In genomic region chr3:197458179-197458707, GRCh38 we compare ENCODE assay signal across 1 cellular context.
A peak's percentile ranks its signal among the peaks of the same experiment; 100 is the strongest.
TF ChIP-seq lines count a peak whose summit lies in the region.

No MANE protein-coding gene starts in this region.

TF ChIP-seq in HepG2, 621 proteins besides CTCF, POLR2A, EP300 and RAD21 (continued from another document and continues in another):
- TF ChIP-seq, protein P1, sequence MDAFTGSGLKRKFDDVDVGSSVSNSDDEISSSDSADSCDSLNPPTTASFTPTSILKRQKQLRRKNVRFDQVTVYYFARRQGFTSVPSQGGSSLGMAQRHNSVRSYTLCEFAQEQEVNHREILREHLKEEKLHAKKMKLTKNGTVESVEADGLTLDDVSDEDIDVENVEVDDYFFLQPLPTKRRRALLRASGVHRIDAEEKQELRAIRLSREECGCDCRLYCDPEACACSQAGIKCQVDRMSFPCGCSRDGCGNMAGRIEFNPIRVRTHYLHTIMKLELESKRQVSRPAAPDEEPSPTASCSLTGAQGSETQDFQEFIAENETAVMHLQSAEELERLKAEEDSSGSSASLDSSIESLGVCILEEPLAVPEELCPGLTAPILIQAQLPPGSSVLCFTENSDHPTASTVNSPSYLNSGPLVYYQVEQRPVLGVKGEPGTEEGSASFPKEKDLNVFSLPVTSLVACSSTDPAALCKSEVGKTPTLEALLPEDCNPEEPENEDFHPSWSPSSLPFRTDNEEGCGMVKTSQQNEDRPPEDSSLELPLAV (CRISPR knock-in tag; conservative IDR thresholded peaks at IDR 0.05; ENCODE audit: low read depth): no peak
- TF ChIP-seq, protein P2, sequence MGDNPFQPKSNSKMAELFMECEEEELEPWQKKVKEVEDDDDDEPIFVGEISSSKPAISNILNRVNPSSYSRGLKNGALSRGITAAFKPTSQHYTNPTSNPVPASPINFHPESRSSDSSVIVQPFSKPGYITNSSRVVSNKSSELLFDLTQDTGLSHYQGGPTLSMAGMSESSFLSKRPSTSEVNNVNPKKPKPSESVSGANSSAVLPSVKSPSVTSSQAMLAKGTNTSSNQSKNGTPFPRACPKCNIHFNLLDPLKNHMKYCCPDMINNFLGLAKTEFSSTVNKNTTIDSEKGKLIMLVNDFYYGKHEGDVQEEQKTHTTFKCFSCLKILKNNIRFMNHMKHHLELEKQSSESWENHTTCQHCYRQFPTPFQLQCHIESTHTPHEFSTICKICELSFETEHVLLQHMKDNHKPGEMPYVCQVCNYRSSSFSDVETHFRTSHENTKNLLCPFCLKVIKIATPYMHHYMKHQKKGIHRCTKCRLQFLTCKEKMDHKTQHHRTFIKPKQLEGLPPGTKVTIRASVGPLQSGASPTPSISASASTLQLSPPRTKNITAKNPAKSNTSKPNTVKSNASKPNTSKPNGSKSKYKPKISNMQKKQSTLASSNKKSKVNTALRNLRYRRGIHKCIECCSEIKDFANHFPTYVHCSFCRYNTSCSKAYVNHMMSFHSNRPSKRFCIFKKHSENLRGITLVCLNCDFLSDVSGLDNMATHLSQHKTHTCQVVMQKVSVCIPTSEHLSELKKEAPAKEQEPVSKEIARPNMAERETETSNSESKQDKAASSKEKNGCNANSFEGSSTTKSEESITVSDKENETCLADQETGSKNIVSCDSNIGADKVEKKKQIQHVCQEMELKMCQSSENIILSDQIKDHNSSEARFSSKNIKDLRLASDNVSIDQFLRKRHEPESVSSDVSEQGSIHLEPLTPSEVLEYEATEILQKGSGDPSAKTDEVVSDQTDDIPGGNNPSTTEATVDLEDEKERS (CRISPR knock-in tag; IDR thresholded peaks at IDR 0.05): no peak
- TF ChIP-seq JUNB (CRISPR knock-in tag; IDR thresholded peaks at IDR 0.05; ENCODE audit: borderline replicate concordance): no peak
- no peak for TF ChIP-seq ZNF160 (CRISPR knock-in tag; IDR thresholded peaks at IDR 0.05)
- no peak for TF ChIP-seq ZNF781 (CRISPR knock-in tag; IDR thresholded peaks at IDR 0.05; ENCODE audit: borderline replicate concordance, not compliant biosample characterization)
- TF ChIP-seq SMARCE1 (IDR thresholded peaks at IDR 0.05; ENCODE audit: borderline replicate concordance): no peak
- TF ChIP-seq TGIF2 (CRISPR knock-in tag; IDR thresholded peaks at IDR 0.05): no peak
- TF ChIP-seq EZH2 (conservative IDR thresholded peaks at IDR 0.05; ENCODE audit: low read depth, low read length): no peak
- peak; percentile 52; the same call in 1 of the 2 replicates for TF ChIP-seq HNRNPL (IDR thresholded peaks at IDR 0.05; ENCODE audit: low read depth, low read length)
- TF ChIP-seq, protein P3, sequence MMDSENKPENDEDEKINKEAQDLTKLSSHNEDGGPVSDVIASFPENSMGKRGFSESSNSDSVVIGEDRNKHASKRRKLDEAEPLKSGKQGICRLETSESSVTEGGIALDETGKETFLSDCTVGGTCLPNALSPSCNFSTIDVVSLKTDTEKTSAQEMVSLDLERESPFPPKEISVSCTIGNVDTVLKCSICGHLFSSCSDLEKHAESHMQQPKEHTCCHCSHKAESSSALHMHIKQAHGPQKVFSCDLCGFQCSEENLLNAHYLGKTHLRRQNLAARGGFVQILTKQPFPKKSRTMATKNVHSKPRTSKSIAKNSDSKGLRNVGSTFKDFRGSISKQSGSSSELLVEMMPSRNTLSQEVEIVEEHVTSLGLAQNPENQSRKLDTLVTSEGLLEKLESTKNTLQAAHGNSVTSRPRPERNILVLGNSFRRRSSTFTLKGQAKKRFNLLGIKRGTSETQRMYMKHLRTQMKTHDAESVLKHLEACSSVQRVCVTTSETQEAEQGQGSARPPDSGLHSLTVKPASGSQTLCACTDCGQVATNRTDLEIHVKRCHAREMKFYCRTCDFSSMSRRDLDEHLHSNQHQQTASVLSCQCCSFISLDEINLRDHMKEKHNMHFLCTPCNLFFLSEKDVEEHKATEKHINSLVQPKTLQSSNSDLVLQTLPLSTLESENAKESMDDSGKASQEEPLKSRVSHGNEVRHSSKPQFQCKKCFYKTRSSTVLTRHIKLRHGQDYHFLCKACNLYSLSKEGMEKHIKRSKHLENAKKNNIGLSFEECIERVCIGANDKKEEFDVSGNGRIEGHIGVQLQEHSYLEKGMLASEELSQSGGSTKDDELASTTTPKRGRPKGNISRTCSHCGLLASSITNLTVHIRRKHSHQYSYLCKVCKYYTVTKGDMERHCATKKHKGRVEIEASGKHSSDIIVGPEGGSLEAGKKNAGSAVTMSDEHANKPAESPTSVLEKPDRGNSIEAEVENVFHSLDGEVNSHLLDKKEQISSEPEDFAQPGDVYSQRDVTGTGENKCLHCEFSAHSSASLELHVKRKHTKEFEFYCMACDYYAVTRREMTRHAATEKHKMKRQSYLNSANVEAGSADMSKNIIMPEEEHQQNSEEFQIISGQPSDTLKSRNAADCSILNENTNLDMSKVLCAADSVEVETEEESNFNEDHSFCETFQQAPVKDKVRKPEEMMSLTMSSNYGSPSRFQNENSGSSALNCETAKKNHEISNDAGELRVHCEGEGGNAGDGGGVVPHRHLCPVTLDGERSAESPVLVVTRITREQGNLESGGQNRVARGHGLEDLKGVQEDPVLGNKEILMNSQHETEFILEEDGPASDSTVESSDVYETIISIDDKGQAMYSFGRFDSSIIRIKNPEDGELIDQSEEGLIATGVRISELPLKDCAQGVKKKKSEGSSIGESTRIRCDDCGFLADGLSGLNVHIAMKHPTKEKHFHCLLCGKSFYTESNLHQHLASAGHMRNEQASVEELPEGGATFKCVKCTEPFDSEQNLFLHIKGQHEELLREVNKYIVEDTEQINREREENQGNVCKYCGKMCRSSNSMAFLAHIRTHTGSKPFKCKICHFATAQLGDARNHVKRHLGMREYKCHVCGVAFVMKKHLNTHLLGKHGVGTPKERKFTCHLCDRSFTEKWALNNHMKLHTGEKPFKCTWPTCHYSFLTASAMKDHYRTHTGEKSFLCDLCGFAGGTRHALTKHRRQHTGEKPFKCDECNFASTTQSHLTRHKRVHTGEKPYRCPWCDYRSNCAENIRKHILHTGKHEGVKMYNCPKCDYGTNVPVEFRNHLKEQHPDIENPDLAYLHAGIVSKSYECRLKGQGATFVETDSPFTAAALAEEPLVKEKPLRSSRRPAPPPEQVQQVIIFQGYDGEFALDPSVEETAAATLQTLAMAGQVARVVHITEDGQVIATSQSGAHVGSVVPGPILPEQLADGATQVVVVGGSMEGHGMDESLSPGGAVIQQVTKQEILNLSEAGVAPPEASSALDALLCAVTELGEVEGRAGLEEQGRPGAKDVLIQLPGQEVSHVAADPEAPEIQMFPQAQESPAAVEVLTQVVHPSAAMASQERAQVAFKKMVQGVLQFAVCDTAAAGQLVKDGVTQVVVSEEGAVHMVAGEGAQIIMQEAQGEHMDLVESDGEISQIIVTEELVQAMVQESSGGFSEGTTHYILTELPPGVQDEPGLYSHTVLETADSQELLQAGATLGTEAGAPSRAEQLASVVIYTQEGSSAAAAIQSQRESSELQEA (CRISPR knock-in tag; IDR thresholded peaks at IDR 0.05; ENCODE audit: not compliant biosample characterization): no peak
- TF ChIP-seq, protein P4, sequence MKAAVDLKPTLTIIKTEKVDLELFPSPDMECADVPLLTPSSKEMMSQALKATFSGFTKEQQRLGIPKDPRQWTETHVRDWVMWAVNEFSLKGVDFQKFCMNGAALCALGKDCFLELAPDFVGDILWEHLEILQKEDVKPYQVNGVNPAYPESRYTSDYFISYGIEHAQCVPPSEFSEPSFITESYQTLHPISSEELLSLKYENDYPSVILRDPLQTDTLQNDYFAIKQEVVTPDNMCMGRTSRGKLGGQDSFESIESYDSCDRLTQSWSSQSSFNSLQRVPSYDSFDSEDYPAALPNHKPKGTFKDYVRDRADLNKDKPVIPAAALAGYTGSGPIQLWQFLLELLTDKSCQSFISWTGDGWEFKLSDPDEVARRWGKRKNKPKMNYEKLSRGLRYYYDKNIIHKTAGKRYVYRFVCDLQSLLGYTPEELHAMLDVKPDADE (CRISPR knock-in tag; IDR thresholded peaks at IDR 0.05): no peak
- TF ChIP-seq MIXL1 (CRISPR knock-in tag; IDR thresholded peaks at IDR 0.05): 0 out of 2 replicates have a peak, but pooled peaks have one; percentile 50
- TF ChIP-seq ZNF619 (CRISPR knock-in tag; IDR thresholded peaks at IDR 0.05): no peak
- TF ChIP-seq KLF12 (CRISPR knock-in tag; IDR thresholded peaks at IDR 0.05; ENCODE audit: borderline replicate concordance): no peak
- TF ChIP-seq CC2D1A (CRISPR knock-in tag; IDR thresholded peaks at IDR 0.05): no peak
- TF ChIP-seq ZNF430 (CRISPR knock-in tag; IDR thresholded peaks at IDR 0.05): peak; percentile 21; the same call in 1 of the 2 replicates
- TF ChIP-seq GZF1 (CRISPR knock-in tag; IDR thresholded peaks at IDR 0.05): no peak
- no peak for TF ChIP-seq ZNF816 (CRISPR knock-in tag; IDR thresholded peaks at IDR 0.05; ENCODE audit: borderline replicate concordance)
- TF ChIP-seq ZNF841 (CRISPR knock-in tag; IDR thresholded peaks at IDR 0.05; ENCODE audit: borderline replicate concordance): no peak
- TF ChIP-seq, protein P5, sequence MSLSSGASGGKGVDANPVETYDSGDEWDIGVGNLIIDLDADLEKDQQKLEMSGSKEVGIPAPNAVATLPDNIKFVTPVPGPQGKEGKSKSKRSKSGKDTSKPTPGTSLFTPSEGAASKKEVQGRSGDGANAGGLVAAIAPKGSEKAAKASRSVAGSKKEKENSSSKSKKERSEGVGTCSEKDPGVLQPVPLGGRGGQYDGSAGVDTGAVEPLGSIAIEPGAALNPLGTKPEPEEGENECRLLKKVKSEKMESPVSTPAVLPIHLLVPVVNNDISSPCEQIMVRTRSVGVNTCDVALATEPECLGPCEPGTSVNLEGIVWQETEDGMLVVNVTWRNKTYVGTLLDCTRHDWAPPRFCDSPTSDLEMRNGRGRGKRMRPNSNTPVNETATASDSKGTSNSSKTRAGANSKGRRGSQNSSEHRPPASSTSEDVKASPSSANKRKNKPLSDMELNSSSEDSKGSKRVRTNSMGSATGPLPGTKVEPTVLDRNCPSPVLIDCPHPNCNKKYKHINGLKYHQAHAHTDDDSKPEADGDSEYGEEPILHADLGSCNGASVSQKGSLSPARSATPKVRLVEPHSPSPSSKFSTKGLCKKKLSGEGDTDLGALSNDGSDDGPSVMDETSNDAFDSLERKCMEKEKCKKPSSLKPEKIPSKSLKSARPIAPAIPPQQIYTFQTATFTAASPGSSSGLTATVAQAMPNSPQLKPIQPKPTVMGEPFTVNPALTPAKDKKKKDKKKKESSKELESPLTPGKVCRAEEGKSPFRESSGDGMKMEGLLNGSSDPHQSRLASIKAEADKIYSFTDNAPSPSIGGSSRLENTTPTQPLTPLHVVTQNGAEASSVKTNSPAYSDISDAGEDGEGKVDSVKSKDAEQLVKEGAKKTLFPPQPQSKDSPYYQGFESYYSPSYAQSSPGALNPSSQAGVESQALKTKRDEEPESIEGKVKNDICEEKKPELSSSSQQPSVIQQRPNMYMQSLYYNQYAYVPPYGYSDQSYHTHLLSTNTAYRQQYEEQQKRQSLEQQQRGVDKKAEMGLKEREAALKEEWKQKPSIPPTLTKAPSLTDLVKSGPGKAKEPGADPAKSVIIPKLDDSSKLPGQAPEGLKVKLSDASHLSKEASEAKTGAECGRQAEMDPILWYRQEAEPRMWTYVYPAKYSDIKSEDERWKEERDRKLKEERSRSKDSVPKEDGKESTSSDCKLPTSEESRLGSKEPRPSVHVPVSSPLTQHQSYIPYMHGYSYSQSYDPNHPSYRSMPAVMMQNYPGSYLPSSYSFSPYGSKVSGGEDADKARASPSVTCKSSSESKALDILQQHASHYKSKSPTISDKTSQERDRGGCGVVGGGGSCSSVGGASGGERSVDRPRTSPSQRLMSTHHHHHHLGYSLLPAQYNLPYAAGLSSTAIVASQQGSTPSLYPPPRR (CRISPR knock-in tag; IDR thresholded peaks at IDR 0.05; ENCODE audit: borderline replicate concordance): no peak; the same call in 1 of the 2 replicates
- TF ChIP-seq, protein P6, sequence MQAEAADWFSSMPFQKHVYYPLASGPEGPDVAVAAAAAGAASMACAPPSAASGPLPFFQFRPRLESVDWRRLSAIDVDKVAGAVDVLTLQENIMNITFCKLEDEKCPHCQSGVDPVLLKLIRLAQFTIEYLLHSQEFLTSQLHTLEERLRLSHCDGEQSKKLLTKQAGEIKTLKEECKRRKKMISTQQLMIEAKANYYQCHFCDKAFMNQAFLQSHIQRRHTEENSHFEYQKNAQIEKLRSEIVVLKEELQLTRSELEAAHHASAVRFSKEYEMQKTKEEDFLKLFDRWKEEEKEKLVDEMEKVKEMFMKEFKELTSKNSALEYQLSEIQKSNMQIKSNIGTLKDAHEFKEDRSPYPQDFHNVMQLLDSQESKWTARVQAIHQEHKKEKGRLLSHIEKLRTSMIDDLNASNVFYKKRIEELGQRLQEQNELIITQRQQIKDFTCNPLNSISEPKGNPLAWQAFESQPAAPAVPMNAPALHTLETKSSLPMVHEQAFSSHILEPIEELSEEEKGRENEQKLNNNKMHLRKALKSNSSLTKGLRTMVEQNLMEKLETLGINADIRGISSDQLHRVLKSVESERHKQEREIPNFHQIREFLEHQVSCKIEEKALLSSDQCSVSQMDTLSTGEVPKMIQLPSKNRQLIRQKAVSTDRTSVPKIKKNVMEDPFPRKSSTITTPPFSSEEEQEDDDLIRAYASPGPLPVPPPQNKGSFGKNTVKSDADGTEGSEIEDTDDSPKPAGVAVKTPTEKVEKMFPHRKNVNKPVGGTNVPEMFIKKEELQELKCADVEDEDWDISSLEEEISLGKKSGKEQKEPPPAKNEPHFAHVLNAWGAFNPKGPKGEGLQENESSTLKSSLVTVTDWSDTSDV (CRISPR knock-in tag; IDR thresholded peaks at IDR 0.05): no peak
- TF ChIP-seq, protein P7, sequence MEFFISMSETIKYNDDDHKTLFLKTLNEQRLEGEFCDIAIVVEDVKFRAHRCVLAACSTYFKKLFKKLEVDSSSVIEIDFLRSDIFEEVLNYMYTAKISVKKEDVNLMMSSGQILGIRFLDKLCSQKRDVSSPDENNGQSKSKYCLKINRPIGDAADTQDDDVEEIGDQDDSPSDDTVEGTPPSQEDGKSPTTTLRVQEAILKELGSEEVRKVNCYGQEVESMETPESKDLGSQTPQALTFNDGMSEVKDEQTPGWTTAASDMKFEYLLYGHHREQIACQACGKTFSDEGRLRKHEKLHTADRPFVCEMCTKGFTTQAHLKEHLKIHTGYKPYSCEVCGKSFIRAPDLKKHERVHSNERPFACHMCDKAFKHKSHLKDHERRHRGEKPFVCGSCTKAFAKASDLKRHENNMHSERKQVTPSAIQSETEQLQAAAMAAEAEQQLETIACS (CRISPR knock-in tag; IDR thresholded peaks at IDR 0.05): no peak
- TF ChIP-seq ARNT (IDR thresholded peaks at IDR 0.05): no peak
- peak; percentile 49; the same call in 1 of the 2 replicates for TF ChIP-seq ZNF574 (CRISPR knock-in tag; IDR thresholded peaks at IDR 0.05)
